In genomic region chr20:50735813-50736212, GRCh38 we compare ENCODE assay signal across 1 cellular context.
TF ChIP-seq lines count a peak whose summit lies in the region.

No MANE protein-coding gene starts in this region.

TF ChIP-seq in K562, 482 proteins besides CTCF, POLR2A, EP300 and RAD21 (continued from another document and continues in another):
- TF ChIP-seq CLOCK (CRISPR knock-in tag; IDR thresholded peaks at IDR 0.05; ENCODE audit: borderline replicate concordance) (no peak), ZFP36 (IDR thresholded peaks at IDR 0.05; ENCODE audit: low read depth, low read length, partially characterized antibody) (no peak), ARNT (IDR thresholded peaks at IDR 0.05) (no peak), CHD1 (IDR thresholded peaks at IDR 0.05; ENCODE audit: low read length) (no peak), ZNF140 (CRISPR knock-in tag; IDR thresholded peaks at IDR 0.05) (no peak), PHF8 (IDR thresholded peaks at IDR 0.05; ENCODE audit: borderline replicate concordance, low read length) (no peak), ZNF174 (CRISPR knock-in tag; IDR thresholded peaks at IDR 0.05) (no peak), CEBPG (CRISPR knock-in tag; IDR thresholded peaks at IDR 0.05) (no peak), CEBPG (tag; conservative IDR thresholded peaks at IDR 0.05 in 1 of 2, IDR thresholded peaks at IDR 0.05 in 1 of 2) (no peak), CHD2 (IDR thresholded peaks at IDR 0.05; ENCODE audit: low read depth, low read length) (no peak), TFAP4 (CRISPR knock-in tag; IDR thresholded peaks at IDR 0.05; ENCODE audit: borderline replicate concordance) (no peak), SMARCE1 (IDR thresholded peaks at IDR 0.05) (peak; percentile 84; the same call in 1 of the 2 replicates), MXI1 (IDR thresholded peaks at IDR 0.05; ENCODE audit: low read depth, low read length) (no peak), CC2D1A (IDR thresholded peaks at IDR 0.05) (no peak), PHTF2 (CRISPR knock-in tag; IDR thresholded peaks at IDR 0.05) (no peak), NFIX (CRISPR knock-in tag; IDR thresholded peaks at IDR 0.05; ENCODE audit: low read depth) (no peak), STAT5B (CRISPR knock-in tag; IDR thresholded peaks at IDR 0.05) (no peak), ZFP1 (CRISPR knock-in tag; IDR thresholded peaks at IDR 0.05) (no peak), ILF3 (IDR thresholded peaks at IDR 0.05; ENCODE audit: borderline replicate concordance) (no peak), RBM17 (IDR thresholded peaks at IDR 0.05; ENCODE audit: borderline replicate concordance, low read depth, low read length) (no peak), PHF20 (IDR thresholded peaks at IDR 0.05; ENCODE audit: partially characterized antibody) (no peak), MYNN (IDR thresholded peaks at IDR 0.05) (no peak), MYNN (CRISPR knock-in tag; IDR thresholded peaks at IDR 0.05) (no peak), YBX1 (IDR thresholded peaks at IDR 0.05) (no peak), SMARCA4 (IDR thresholded peaks at IDR 0.05) (peak; percentile 75), ZSCAN32 (CRISPR knock-in tag; IDR thresholded peaks at IDR 0.05) (no peak), XRCC4 (IDR thresholded peaks at IDR 0.05; ENCODE audit: extremely low read depth, insufficient read depth, insufficient read length) (no peak), NCOR1 (IDR thresholded peaks at IDR 0.05) (0 out of 2 replicates have a peak, but pooled peaks have one; percentile 8), KLF10 (CRISPR knock-in tag; IDR thresholded peaks at IDR 0.05) (no peak), MAZ (CRISPR knock-in tag; conservative IDR thresholded peaks at IDR 0.05 in 1 of 2, IDR thresholded peaks at IDR 0.05 in 1 of 2) (no peak), SRSF1 (IDR thresholded peaks at IDR 0.05; ENCODE audit: low read depth, low read length) (no peak), RFX7 (CRISPR knock-in tag; IDR thresholded peaks at IDR 0.05) (no peak), ZNF695 (CRISPR knock-in tag; IDR thresholded peaks at IDR 0.05) (no peak), FOXK2 (conservative IDR thresholded peaks at IDR 0.05 in 1 of 2, IDR thresholded peaks at IDR 0.05 in 1 of 2; ENCODE audit: low read depth in 2 of 2) (peak; percentile 44 to 48; a peak in 1 of 4 replicates), EGR1 (conservative IDR thresholded peaks at IDR 0.05) (no peak), ZNF668 (CRISPR knock-in tag; IDR thresholded peaks at IDR 0.05) (no peak), ZNF766 (CRISPR knock-in tag; conservative IDR thresholded peaks at IDR 0.05) (peak; percentile 52; the same call in 1 of the 2 replicates), MAFF (IDR thresholded peaks at IDR 0.05; ENCODE audit: low read length) (peak; percentile 12; the same call in 1 of the 2 replicates), HES1 (IDR thresholded peaks at IDR 0.05; ENCODE audit: low read depth) (no peak), DIDO1 (tag; IDR thresholded peaks at IDR 0.05; ENCODE audit: low read depth) (no peak), JUND (IDR thresholded peaks at IDR 0.05; ENCODE audit: borderline replicate concordance, low read depth, low read length) (peak; percentile 63; the same call in 1 of the 2 replicates), JUND (tag; IDR thresholded peaks at IDR 0.05; ENCODE audit: borderline replicate concordance, low read depth, low read length) (peak; percentile 79)
- TF ChIP-seq, protein P1, sequence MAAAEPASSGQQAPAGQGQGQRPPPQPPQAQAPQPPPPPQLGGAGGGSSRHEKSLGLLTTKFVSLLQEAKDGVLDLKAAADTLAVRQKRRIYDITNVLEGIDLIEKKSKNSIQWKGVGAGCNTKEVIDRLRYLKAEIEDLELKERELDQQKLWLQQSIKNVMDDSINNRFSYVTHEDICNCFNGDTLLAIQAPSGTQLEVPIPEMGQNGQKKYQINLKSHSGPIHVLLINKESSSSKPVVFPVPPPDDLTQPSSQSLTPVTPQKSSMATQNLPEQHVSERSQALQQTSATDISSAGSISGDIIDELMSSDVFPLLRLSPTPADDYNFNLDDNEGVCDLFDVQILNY (CRISPR knock-in tag; IDR thresholded peaks at IDR 0.05) = no peak
- TF ChIP-seq, protein P2, sequence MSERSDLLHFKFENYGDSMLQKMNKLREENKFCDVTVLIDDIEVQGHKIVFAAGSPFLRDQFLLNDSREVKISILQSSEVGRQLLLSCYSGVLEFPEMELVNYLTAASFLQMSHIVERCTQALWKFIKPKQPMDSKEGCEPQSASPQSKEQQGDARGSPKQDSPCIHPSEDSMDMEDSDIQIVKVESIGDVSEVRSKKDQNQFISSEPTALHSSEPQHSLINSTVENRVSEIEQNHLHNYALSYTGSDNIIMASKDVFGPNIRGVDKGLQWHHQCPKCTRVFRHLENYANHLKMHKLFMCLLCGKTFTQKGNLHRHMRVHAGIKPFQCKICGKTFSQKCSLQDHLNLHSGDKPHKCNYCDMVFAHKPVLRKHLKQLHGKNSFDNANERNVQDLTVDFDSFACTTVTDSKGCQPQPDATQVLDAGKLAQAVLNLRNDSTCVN (CRISPR knock-in tag; IDR thresholded peaks at IDR 0.05) = no peak
- TF ChIP-seq, protein P3, sequence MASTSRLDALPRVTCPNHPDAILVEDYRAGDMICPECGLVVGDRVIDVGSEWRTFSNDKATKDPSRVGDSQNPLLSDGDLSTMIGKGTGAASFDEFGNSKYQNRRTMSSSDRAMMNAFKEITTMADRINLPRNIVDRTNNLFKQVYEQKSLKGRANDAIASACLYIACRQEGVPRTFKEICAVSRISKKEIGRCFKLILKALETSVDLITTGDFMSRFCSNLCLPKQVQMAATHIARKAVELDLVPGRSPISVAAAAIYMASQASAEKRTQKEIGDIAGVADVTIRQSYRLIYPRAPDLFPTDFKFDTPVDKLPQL (IDR thresholded peaks at IDR 0.05; ENCODE audit: extremely low read depth, insufficient read length) = no peak
- TF ChIP-seq, protein P4, sequence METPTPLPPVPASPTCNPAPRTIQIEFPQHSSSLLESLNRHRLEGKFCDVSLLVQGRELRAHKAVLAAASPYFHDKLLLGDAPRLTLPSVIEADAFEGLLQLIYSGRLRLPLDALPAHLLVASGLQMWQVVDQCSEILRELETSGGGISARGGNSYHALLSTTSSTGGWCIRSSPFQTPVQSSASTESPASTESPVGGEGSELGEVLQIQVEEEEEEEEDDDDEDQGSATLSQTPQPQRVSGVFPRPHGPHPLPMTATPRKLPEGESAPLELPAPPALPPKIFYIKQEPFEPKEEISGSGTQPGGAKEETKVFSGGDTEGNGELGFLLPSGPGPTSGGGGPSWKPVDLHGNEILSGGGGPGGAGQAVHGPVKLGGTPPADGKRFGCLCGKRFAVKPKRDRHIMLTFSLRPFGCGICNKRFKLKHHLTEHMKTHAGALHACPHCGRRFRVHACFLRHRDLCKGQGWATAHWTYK (CRISPR knock-in tag; IDR thresholded peaks at IDR 0.05) = no peak
- TF ChIP-seq, protein P5, sequence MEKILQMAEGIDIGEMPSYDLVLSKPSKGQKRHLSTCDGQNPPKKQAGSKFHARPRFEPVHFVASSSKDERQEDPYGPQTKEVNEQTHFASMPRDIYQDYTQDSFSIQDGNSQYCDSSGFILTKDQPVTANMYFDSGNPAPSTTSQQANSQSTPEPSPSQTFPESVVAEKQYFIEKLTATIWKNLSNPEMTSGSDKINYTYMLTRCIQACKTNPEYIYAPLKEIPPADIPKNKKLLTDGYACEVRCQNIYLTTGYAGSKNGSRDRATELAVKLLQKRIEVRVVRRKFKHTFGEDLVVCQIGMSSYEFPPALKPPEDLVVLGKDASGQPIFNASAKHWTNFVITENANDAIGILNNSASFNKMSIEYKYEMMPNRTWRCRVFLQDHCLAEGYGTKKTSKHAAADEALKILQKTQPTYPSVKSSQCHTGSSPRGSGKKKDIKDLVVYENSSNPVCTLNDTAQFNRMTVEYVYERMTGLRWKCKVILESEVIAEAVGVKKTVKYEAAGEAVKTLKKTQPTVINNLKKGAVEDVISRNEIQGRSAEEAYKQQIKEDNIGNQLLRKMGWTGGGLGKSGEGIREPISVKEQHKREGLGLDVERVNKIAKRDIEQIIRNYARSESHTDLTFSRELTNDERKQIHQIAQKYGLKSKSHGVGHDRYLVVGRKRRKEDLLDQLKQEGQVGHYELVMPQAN (IDR thresholded peaks at IDR 0.05; ENCODE audit: borderline replicate concordance) = no peak
- TF ChIP-seq, protein P6, sequence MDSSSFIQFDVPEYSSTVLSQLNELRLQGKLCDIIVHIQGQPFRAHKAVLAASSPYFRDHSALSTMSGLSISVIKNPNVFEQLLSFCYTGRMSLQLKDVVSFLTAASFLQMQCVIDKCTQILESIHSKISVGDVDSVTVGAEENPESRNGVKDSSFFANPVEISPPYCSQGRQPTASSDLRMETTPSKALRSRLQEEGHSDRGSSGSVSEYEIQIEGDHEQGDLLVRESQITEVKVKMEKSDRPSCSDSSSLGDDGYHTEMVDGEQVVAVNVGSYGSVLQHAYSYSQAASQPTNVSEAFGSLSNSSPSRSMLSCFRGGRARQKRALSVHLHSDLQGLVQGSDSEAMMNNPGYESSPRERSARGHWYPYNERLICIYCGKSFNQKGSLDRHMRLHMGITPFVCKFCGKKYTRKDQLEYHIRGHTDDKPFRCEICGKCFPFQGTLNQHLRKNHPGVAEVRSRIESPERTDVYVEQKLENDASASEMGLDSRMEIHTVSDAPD (CRISPR knock-in tag; IDR thresholded peaks at IDR 0.05) = no peak
- TF ChIP-seq, protein P7, sequence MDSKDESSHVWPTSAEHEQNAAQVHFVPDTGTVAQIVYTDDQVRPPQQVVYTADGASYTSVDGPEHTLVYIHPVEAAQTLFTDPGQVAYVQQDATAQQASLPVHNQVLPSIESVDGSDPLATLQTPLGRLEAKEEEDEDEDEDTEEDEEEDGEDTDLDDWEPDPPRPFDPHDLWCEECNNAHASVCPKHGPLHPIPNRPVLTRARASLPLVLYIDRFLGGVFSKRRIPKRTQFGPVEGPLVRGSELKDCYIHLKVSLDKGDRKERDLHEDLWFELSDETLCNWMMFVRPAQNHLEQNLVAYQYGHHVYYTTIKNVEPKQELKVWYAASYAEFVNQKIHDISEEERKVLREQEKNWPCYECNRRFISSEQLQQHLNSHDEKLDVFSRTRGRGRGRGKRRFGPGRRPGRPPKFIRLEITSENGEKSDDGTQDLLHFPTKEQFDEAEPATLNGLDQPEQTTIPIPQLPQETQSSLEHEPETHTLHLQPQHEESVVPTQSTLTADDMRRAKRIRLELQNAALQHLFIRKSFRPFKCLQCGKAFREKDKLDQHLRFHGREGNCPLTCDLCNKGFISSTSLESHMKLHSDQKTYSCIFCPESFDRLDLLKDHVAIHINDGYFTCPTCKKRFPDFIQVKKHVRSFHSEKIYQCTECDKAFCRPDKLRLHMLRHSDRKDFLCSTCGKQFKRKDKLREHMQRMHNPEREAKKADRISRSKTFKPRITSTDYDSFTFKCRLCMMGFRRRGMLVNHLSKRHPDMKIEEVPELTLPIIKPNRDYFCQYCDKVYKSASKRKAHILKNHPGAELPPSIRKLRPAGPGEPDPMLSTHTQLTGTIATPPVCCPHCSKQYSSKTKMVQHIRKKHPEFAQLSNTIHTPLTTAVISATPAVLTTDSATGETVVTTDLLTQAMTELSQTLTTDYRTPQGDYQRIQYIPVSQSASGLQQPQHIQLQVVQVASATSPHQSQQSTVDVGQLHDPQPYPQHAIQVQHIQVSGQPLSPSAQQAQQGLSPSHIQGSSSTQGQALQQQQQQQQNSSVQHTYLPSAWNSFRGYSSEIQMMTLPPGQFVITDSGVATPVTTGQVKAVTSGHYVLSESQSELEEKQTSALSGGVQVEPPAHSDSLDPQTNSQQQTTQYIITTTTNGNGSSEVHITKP (IDR thresholded peaks at IDR 0.05; ENCODE audit: partially characterized antibody) = no peak
- TF ChIP-seq, protein P8, sequence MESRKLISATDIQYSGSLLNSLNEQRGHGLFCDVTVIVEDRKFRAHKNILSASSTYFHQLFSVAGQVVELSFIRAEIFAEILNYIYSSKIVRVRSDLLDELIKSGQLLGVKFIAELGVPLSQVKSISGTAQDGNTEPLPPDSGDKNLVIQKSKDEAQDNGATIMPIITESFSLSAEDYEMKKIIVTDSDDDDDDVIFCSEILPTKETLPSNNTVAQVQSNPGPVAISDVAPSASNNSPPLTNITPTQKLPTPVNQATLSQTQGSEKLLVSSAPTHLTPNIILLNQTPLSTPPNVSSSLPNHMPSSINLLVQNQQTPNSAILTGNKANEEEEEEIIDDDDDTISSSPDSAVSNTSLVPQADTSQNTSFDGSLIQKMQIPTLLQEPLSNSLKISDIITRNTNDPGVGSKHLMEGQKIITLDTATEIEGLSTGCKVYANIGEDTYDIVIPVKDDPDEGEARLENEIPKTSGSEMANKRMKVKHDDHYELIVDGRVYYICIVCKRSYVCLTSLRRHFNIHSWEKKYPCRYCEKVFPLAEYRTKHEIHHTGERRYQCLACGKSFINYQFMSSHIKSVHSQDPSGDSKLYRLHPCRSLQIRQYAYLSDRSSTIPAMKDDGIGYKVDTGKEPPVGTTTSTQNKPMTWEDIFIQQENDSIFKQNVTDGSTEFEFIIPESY (CRISPR knock-in tag; IDR thresholded peaks at IDR 0.05) = no peak
